Comparison of ENCODE assay signal across 12 cellular contexts in genomic region chr3:30622047-30622545, GRCh38. TPM values are rescaled to one million over a fixed set of nuclear protein-coding genes. Genes with fewer than 3 reads are reported as not detected.
DNase-seq lines count a peak whose midpoint lies in the region; ATAC-seq and TF ChIP-seq lines count a peak whose summit lies in the region.
"Had no signal": no experiment of that assay in that cellular context is flagged by ENCODE, and none has a peak within 500 bp of the region (broad histone marks: within the 10 kb centered on the region; RNA-seq: fewer than 3 reads in every experiment).

No MANE protein-coding gene starts in this region.

- H3K27me3 Mint-ChIP-seq in activated T-cell treated with anti-CD3 and anti-CD28 coated beads, Interleukin-2, amount 50 U/mL, for 24 hours, result no peaks in the 10 kb centered on the region
- no peaks in the 10 kb centered on the region for H3K27me3 Mint-ChIP-seq in activated naive CD8-positive, alpha-beta T cell treated with anti-CD3 and anti-CD28 coated beads, Interleukin-2, amount 50 U/mL, for 24 hours

- BruUV-seq in IMR-90 (replicated peaks; lab: Mats Ljungman, UMichigan), result no TSS peak

- peak overlapping the region; percentile 67 for H3K4me3 Mint-ChIP-seq in activated T-cell treated with anti-CD3 and anti-CD28 coated beads, Interleukin-2, amount 50 U/mL, for 24 hours
- peak overlapping the region; percentile 70 for H3K4me3 Mint-ChIP-seq in activated naive CD8-positive, alpha-beta T cell treated with anti-CD3 and anti-CD28 coated beads, Interleukin-2, amount 50 U/mL, for 24 hours

- no peak overlapping the region for H2BK120ac ChIP-seq in IMR-90 (ENCODE audit: low read depth, low read length)

- H3K79me1 ChIP-seq in IMR-90 (ENCODE audit: low read depth in 1 of 2, low read length in 2 of 2), result peaks cover 29 to 73% of the 10 kb centered on the region in 2 experiments

- peak overlapping the region; percentile 20 for H2BK5ac ChIP-seq in IMR-90 (ENCODE audit: low read depth, low read length, poor library complexity, severe bottlenecking)

- no peak overlapping the region for H4K91ac ChIP-seq in IMR-90 (ENCODE audit: insufficient read depth, low read depth, low read length)

- in situ Hi-C loops in IMR-90 (cut with MboI; ENCODE audit: low sequenced_read_pairs), result no loop called here
- in situ Hi-C loops in HAP-1 (cut with MboI; ENCODE audit: low sequenced_read_pairs), result no loop called here

- intact Hi-C loops in IMR-90 (cut with micrococcal nuclease), result no loop called here

- H3K9me3 Mint-ChIP-seq in activated T-cell treated with anti-CD3 and anti-CD28 coated beads, Interleukin-2, amount 50 U/mL, for 24 hours, result no peaks in the 10 kb centered on the region
- peaks cover 3% of the 10 kb centered on the region for H3K9me3 Mint-ChIP-seq in activated naive CD8-positive, alpha-beta T cell treated with anti-CD3 and anti-CD28 coated beads, Interleukin-2, amount 50 U/mL, for 24 hours

- no peak overlapping the region for H2BK20ac ChIP-seq in IMR-90 (ENCODE audit: low read depth, low read length)

- DNase-seq in activated T-cell treated with anti-CD3 and anti-CD28 coated beads, Interleukin-2, amount 50 U/mL, for 24 hours, result no peak
- DNase-seq in activated T-cell treated with anti-CD3 and anti-CD28 coated beads, Interleukin-2, amount 50 U/mL, for 1 hour, result no peak
- DNase-seq in IMR-90 (no peak), HAP-1 (ENCODE audit: low spot score in 2 of 2) (no peak), NCI-H2196 treated with DMSO at 0.1 percent for 48 hours (lab: John Stamatoyannopoulos, UW; ENCODE audit: unreplicated experiment) (no peak)
- no peak for DNase-seq in activated naive CD8-positive, alpha-beta T cell treated with anti-CD3 and anti-CD28 coated beads, Interleukin-2, amount 50 U/mL, for 24 hours
- DNase-seq: activated CD4-positive, alpha-beta T cell treated with anti-CD3 and anti-CD28 coated beads for 48 hours; adrenal gland; MG63; upper lobe of right lung had no signal

- TF ChIP-seq RAD21 in IMR-90 (IDR thresholded peaks at IDR 0.05; ENCODE audit: low read length), result no peak

- no peak for TF ChIP-seq CTCF in IMR-90 (conservative IDR thresholded peaks at IDR 0.05; ENCODE audit: low read depth, low read length)

- no peak overlapping the region for H3K56ac ChIP-seq in IMR-90 (ENCODE audit: extremely low read depth, insufficient read depth, low read length)

- ATAC-seq in IMR-90 (ENCODE audit: low read depth), result no peak
- ATAC-seq in activated naive CD8-positive, alpha-beta T cell treated with anti-CD3 and anti-CD28 coated beads, Interleukin-2, amount 50 U/mL, for 24 hours, result no peak
- no peak for ATAC-seq in GM18519 (IDR thresholded peaks at IDR 0.05; ENCODE audit: low FRiP score, unreplicated experiment)
- ATAC-seq: upper lobe of right lung had no signal

- POLR2A ChIA-PET in IMR-90 (lab: Charles Lee; ENCODE audit: unreplicated experiment), result no interaction called here

- no peak overlapping the region for H3K4ac ChIP-seq in IMR-90 (ENCODE audit: low read depth, low read length)

- peak overlapping the region; percentile 75; the same call in 1 of the 2 replicates for H3K23ac ChIP-seq in IMR-90 (ENCODE audit: low read depth, low read length)

- H3K36me3 ChIP-seq in IMR-90 (ENCODE audit: control insufficient read depth, insufficient read depth, low read length), result peaks cover 5% of the 10 kb centered on the region
- H3K36me3 ChIP-seq in skeletal muscle satellite cell (ENCODE audit: insufficient read depth, low read length), result peaks cover 51% of the 10 kb centered on the region
- H3K36me3 ChIP-seq in HAP-1 (replicated peaks), result no peaks in the 10 kb centered on the region
- H3K36me3 ChIP-seq: adrenal gland, MG63 had no signal

- H3K27ac ChIP-seq in IMR-90 (ENCODE audit: insufficient read depth, low read length), result no peak overlapping the region

- no peak overlapping the region for H2AFZ ChIP-seq in IMR-90 (replicated peaks; ENCODE audit: low read length, poor library complexity)

- dilution Hi-C loops in IMR-90 (cut with HindIII; ENCODE audit: low sequenced_read_pairs, unreplicated experiment), result no loop called here

- H4K8ac ChIP-seq in IMR-90 (ENCODE audit: low read depth in 2 of 2, low read length in 2 of 2), result no peak overlapping the region

- peaks cover 95% of the 10 kb centered on the region for H3K4me1 Mint-ChIP-seq in activated T-cell treated with anti-CD3 and anti-CD28 coated beads, Interleukin-2, amount 50 U/mL, for 24 hours (ENCODE audit: low read depth)
- H3K4me1 Mint-ChIP-seq in activated naive CD8-positive, alpha-beta T cell treated with anti-CD3 and anti-CD28 coated beads, Interleukin-2, amount 50 U/mL, for 24 hours, result peaks cover 97% of the 10 kb centered on the region

- no peak overlapping the region for H3K4me3 ChIP-seq in IMR-90 (ENCODE audit: insufficient read depth, low read depth, low read length)
- no peak overlapping the region for H3K4me3 ChIP-seq in skeletal muscle satellite cell (ENCODE audit: low read length)
- no peak overlapping the region for H3K4me3 ChIP-seq in HAP-1
- H3K4me3 ChIP-seq: adrenal gland, MG63, upper lobe of right lung had no signal

- H3K9me3 ChIP-seq in IMR-90 (ENCODE audit: control insufficient read depth, insufficient read depth, low read length), result no peaks in the 10 kb centered on the region
- no peaks in the 10 kb centered on the region for H3K9me3 ChIP-seq in skeletal muscle satellite cell (replicated peaks; ENCODE audit: low read length)
- H3K9me3 ChIP-seq in HAP-1, result no peaks in the 10 kb centered on the region
- H3K9me3 ChIP-seq: adrenal gland, MG63, upper lobe of right lung had no signal

- H3K27me3 ChIP-seq in IMR-90 (ENCODE audit: control insufficient read depth, insufficient read depth, low read length) (no peaks in the 10 kb centered on the region), skeletal muscle satellite cell (ENCODE audit: control insufficient read depth, insufficient read depth, low read length) (no peaks in the 10 kb centered on the region), HAP-1 (ENCODE audit: low read depth) (no peaks in the 10 kb centered on the region)
- H3K27me3 ChIP-seq: adrenal gland, MG63, upper lobe of right lung had no signal

- no peak overlapping the region for H2AK9ac ChIP-seq in IMR-90 (replicated peaks; ENCODE audit: low read depth, low read length, poor library complexity)

- peaks cover 22% of the 10 kb centered on the region; the same call in 1 of the 2 replicates for H4K20me1 ChIP-seq in IMR-90 (ENCODE audit: insufficient read depth, low read length)

- peaks cover 95% of the 10 kb centered on the region for H3K36me3 Mint-ChIP-seq in activated T-cell treated with anti-CD3 and anti-CD28 coated beads, Interleukin-2, amount 50 U/mL, for 24 hours (ENCODE audit: low read depth)
- peaks cover 89% of the 10 kb centered on the region for H3K36me3 Mint-ChIP-seq in activated naive CD8-positive, alpha-beta T cell treated with anti-CD3 and anti-CD28 coated beads, Interleukin-2, amount 50 U/mL, for 24 hours (ENCODE audit: low read depth)

- peak overlapping the region; percentile 19; the same call in 1 of the 2 replicates for H3K14ac ChIP-seq in IMR-90 (replicated peaks; ENCODE audit: low read depth, low read length)

- H3K4me1 ChIP-seq in IMR-90 (ENCODE audit: control insufficient read depth, insufficient read depth, low read length) (peaks cover 15% of the 10 kb centered on the region), skeletal muscle satellite cell (ENCODE audit: control insufficient read depth, insufficient read depth, low read length) (peaks cover 57% of the 10 kb centered on the region), HAP-1 (no peaks in the 10 kb centered on the region)

- H3K9ac ChIP-seq in IMR-90 (ENCODE audit: low read depth, low read length), result no peak overlapping the region
- H3K9ac ChIP-seq in skeletal muscle satellite cell (ENCODE audit: low read depth, low read length), result no peak overlapping the region

- CTCF ChIA-PET in IMR-90 (lab: Yijun Ruan, JAX), result no interaction called here

- 0 out of 3 replicates have a peak overlapping the region, but pooled peaks have one; percentile 36 for H2BK15ac ChIP-seq in IMR-90 (ENCODE audit: low read depth, low read length)

- H4K5ac ChIP-seq in IMR-90 (ENCODE audit: low read depth, low read length), result no peak overlapping the region; the same call in 1 of the 2 replicates

- H3K9me1 ChIP-seq in IMR-90 (ENCODE audit: insufficient read depth, low read length), result peaks cover 12% of the 10 kb centered on the region

- no peak overlapping the region for H3K4me2 ChIP-seq in IMR-90 (ENCODE audit: low read depth, low read length)
- peak overlapping the region; percentile 19 for H3K4me2 ChIP-seq in skeletal muscle satellite cell (ENCODE audit: low read length)

- H3K18ac ChIP-seq in IMR-90 (ENCODE audit: low read depth, low read length), result no peak overlapping the region; the same call in 1 of the 2 replicates

- no peak overlapping the region for H2AK5ac ChIP-seq in IMR-90 (ENCODE audit: low read depth, low read length)

- peak overlapping the region; percentile 100 for H3K27ac Mint-ChIP-seq in activated T-cell treated with anti-CD3 and anti-CD28 coated beads, Interleukin-2, amount 50 U/mL, for 24 hours
- peak overlapping the region; percentile 93 for H3K27ac Mint-ChIP-seq in activated naive CD8-positive, alpha-beta T cell treated with anti-CD3 and anti-CD28 coated beads, Interleukin-2, amount 50 U/mL, for 24 hours

- TF ChIP-seq POLR2A in IMR-90 (IDR thresholded peaks at IDR 0.05; ENCODE audit: low read depth, low read length), result no peak

TF ChIP-seq in IMR-90, 13 proteins besides CTCF, POLR2A, EP300 and RAD21 (continues in another document):
- no peak for TF ChIP-seq FOS (IDR thresholded peaks at IDR 0.05; ENCODE audit: low read depth, low read length)
- no peak for TF ChIP-seq MAZ (IDR thresholded peaks at IDR 0.05; ENCODE audit: borderline replicate concordance, low read depth, low read length)
- TF ChIP-seq MAFK (IDR thresholded peaks at IDR 0.05; ENCODE audit: low read depth, low read length), result no peak
- TF ChIP-seq MXI1 (IDR thresholded peaks at IDR 0.05; ENCODE audit: borderline replicate concordance, low read depth, low read length), result no peak
- TF ChIP-seq RCOR1 (IDR thresholded peaks at IDR 0.05; ENCODE audit: insufficient replicate concordance, low read length), result no peak
- no peak for TF ChIP-seq BHLHE40 (IDR thresholded peaks at IDR 0.05; ENCODE audit: low read depth, low read length)
- no peak for TF ChIP-seq ELK1 (IDR thresholded peaks at IDR 0.05; ENCODE audit: borderline replicate concordance, low read depth, low read length)

RNA-seq across cellular contexts. Expression of gene TGFBR2, which starts 15.7 kb away (rescaled TPM):
- total RNA-seq in IMR-90 (2012; rRNA removed), result 87.5 and 89.7 TPM in 2 replicates
- polyA plus RNA-seq in IMR-90 (2012; rRNA removed), result 58.1 and 63.7 TPM in 2 replicates
- 34.9 and 52.0 TPM in 2 replicates for polyA plus RNA-seq in IMR-90 (2012; cell fraction: cytosol; rRNA removed)
- 17.3 and 35.9 TPM in 2 replicates for polyA plus RNA-seq in IMR-90 (2012; cell fraction: nucleus; rRNA removed; ENCODE audit: low replicate concordance)
- total RNA-seq in skeletal muscle satellite cell (2012; rRNA removed), result 301 and 350 TPM in 2 replicates
